In the genomic region with DNA sequence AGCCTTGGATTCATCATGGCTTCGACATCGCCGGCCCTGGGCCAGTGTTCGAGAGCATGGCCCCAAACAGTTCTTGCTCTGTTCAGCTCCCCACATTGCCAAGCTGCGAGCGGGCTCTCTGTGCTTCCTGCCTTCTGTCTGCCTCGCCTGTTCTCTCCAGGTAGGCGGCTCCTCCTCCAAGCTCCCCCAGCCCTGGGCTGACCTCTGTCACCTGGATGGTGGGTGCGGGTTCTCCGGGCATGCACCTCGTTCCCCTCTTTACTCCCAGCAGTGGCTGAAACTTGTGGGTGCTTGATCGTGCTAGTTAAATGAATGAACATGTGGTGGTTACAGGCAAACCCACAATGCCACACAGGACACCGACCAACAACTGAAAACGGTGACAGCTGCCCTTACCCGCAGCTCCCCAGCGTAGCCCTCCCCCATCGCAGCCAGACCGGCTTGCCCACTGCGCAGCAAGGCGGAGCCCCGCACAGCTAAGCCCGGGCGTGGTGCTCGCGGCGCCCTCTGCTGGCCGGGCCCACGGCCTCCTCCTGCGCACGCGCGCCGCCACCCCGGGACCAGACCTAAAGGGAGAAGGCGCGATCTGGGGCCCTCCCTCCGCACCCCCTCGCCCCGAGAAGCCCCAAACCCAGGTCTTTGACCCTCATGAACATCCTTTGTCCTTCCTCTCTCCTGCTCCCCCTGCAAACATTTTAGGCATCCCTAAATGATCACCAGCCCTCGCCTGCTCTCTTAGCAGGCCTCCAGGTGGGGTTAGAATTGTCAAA, we compare ENCODE assay signal across 8 cellular contexts. TPM values are rescaled to one million over a fixed set of nuclear protein-coding genes. Genes with fewer than 3 reads are reported as not detected.
DNase-seq lines count a peak whose midpoint lies in the region; ATAC-seq and TF ChIP-seq lines count a peak whose summit lies in the region.

No MANE protein-coding gene starts in this region.

- H3K36me3 ChIP-seq in adrenal gland (replicated peaks in 1 of 2): no peaks in the 10 kb centered on the region
- H3K36me3 ChIP-seq in left ventricle myocardium inferior: no peaks in the 10 kb centered on the region
- H3K36me3 ChIP-seq in prostate gland: no peaks in the 10 kb centered on the region

- H3K27me3 ChIP-seq in adrenal gland (no peaks in the 10 kb centered on the region), left ventricle myocardium inferior (ENCODE audit: low read depth) (no peaks in the 10 kb centered on the region), prostate gland (replicated peaks; ENCODE audit: insufficient read depth) (no peaks in the 10 kb centered on the region)

- H3K4me3 ChIP-seq in adrenal gland (peak overlapping the region in 2 of 4 donors; percentile 37 to 52), left ventricle myocardium inferior (peak overlapping the region; percentile 72), prostate gland (peak overlapping the region; percentile 28 to 31)

- H3K27ac ChIP-seq in adrenal gland (peak overlapping the region; percentile 31 to 89 (median 68)), left ventricle myocardium inferior (replicated peaks) (peak overlapping the region; percentile 89), prostate gland (peak overlapping the region; percentile 78 to 81)

- WGBS in adrenal gland, 4 donors: 2 to 12% (median 5%) methylated on average over 6 to 40 of the region's 40 CpGs
- WGBS in prostate gland: 4% methylated on average over 40 of the region's 40 CpGs

- H3K9me3 ChIP-seq in adrenal gland (replicated peaks in 1 of 3) (no peaks in the 10 kb centered on the region), left ventricle myocardium inferior (replicated peaks) (no peaks in the 10 kb centered on the region), prostate gland (no peaks in the 10 kb centered on the region)

- peak; percentile 64 for ATAC-seq in HG02763 (IDR thresholded peaks at IDR 0.05; ENCODE audit: unreplicated experiment)

- DNase-seq in NCI-H1417 treated with DMSO at 0.1 percent for 48 hours (lab: John Stamatoyannopoulos, UW) (peak; percentile 43), T follicular helper cell (ENCODE audit: low read depth) (peak; percentile 81), adrenal gland (peak; percentile 86 to 91 (median 88)), left ventricle myocardium inferior (peak; percentile 88), prostate gland (ENCODE audit: low spot score) (peak; percentile 91), ureter (ENCODE audit: low spot score) (peak; percentile 93)

- TF ChIP-seq CTCF in GM12872 (IDR thresholded peaks at IDR 0.05; ENCODE audit: insufficient read depth, low read depth, low read length): peak; percentile 96
- TF ChIP-seq CTCF in adrenal gland (IDR thresholded peaks at IDR 0.05): peak; percentile 75 to 94 (median 88)
- TF ChIP-seq CTCF in left ventricle myocardium inferior (IDR thresholded peaks at IDR 0.05; ENCODE audit: borderline replicate concordance): peak; percentile 95
- TF ChIP-seq CTCF in prostate gland (IDR thresholded peaks at IDR 0.05): peak; percentile 94 to 99 (median 98)

- intact Hi-C loops in adrenal gland (cut with DNase I): loop anchor here in 1 of 2 donors (5.0 kb wide), 1 partner anchor 863 kb away; no protein-coding TSS in a partner anchor
- intact Hi-C loops in left ventricle myocardium inferior (cut with micrococcal nuclease): no loop called here
- intact Hi-C loops in prostate gland (cut with DNase I): loop anchor here (2.0 to 10.0 kb wide), 3 partner anchors 809 to 1051 kb away; no protein-coding TSS in a partner anchor

- H3K4me1 ChIP-seq in adrenal gland (replicated peaks in 1 of 2) (peaks cover 13 to 18% of the 10 kb centered on the region in 2 donors), left ventricle myocardium inferior (peaks cover 20% of the 10 kb centered on the region), prostate gland (replicated peaks) (peaks cover 7% of the 10 kb centered on the region)

- TF ChIP-seq POLR2A in adrenal gland (IDR thresholded peaks at IDR 0.05) (peak; percentile 29 to 69), prostate gland (IDR thresholded peaks at IDR 0.05) (peak; percentile 77)

RNA-seq across cellular contexts. Expression of a gene that starts 22.9 kb away (rescaled TPM):
- total RNA-seq in adrenal gland (1,000 to 10,000 TPM in 1 of 8 donors, 100 to 1,000 TPM in 7; 105 to 1,189 (median 484) TPM), left ventricle myocardium inferior (1,125 TPM), prostate gland (100 to 1,000 TPM; 136 to 320 TPM), ureter (1,012 TPM)
- polyA plus RNA-seq in adrenal gland: 1,000 to 10,000 TPM in 1 of 3 donors, 100 to 1,000 TPM in 2; 269 to 1,002 (median 614) TPM

RNA-seq across cellular contexts. Expression of a gene that starts 41.4 kb away (rescaled TPM):
- under 1 TPM in 2 of 8 donors, not detected in 6; 0.55 TPM for total RNA-seq in adrenal gland
- polyA plus RNA-seq in adrenal gland: 1 to 10 TPM in 1 of 3 donors, under 1 TPM in 1, not detected in 1; 0.97 to 1.3 TPM
- total RNA-seq in left ventricle myocardium inferior: not detected
- 100 to 1,000 TPM; 201 to 360 TPM for total RNA-seq in prostate gland
- total RNA-seq in ureter: 223 TPM

RNA-seq across cellular contexts. Expression of a gene that starts 46.4 kb away (rescaled TPM):
- total RNA-seq in adrenal gland (not detected), left ventricle myocardium inferior (not detected), prostate gland (not detected), ureter (not detected)
- not detected for polyA plus RNA-seq in adrenal gland

RNA-seq across cellular contexts. Expression of a gene that starts 53.2 kb away (rescaled TPM):
- 1 to 10 TPM in 2 of 8 donors, under 1 TPM in 5, not detected in 1; 0.18 to 3.0 (median 0.53) TPM for total RNA-seq in adrenal gland
- 1 to 10 TPM in 2 of 3 donors, not detected in 1; 2.6 to 4.5 TPM for polyA plus RNA-seq in adrenal gland
- total RNA-seq in left ventricle myocardium inferior: not detected
- 1 to 10 TPM; 4.0 to 6.7 TPM for total RNA-seq in prostate gland
- 0.73 TPM for total RNA-seq in ureter

Comparison
In these comparisons a context has a peak if more than half of its experiments do, and no peak if none do; other contexts are left out.
1. DNase-seq: peak in every context shown above with its lines; median percentile 93 in ureter; 91 in prostate gland; 88 in adrenal gland; 88 in left ventricle myocardium inferior; 81 in T follicular helper cell; 43 in NCI-H1417 treated with DMSO at 0.1 percent for 48 hours.
2. RNA of a gene that starts 41.4 kb away (total RNA-seq): 201 to 360 TPM in prostate gland and 223 TPM in ureter (single experiment); 0.55 TPM in adrenal gland and not detected in left ventricle myocardium inferior (single experiment); every median in the first group is over 100 times any median in the second.
3. Peak in every context shown above with its lines, with median percentiles within 50 percentile points of each other: CTCF ChIP-seq and H3K27ac ChIP-seq.